In the genomic region with DNA sequence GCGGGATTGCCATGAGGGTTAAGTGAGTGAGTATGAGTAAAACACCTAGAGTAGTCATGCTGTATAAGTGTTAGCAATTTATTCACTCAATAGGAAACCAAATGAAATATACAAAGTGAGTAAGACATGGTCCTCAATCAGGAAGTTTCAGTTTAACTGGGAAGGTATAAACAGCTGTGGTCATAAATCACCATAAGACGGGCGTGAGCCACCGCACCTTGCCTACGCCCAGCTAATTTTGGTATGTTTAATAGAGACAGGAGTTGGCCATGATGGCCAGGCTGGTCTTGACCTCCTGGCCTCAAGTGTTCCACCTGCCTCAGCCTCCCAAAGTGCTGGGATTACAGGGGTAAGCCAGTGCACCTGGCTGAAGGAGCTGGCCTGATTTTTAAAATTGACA, we compare ENCODE assay signal across 2 cellular contexts.
TF ChIP-seq lines count a peak whose summit lies in the region.

No MANE protein-coding gene starts in this region.

TF ChIP-seq in K562, 482 proteins besides CTCF, POLR2A, EP300 and RAD21 (continued from another document):
- TF ChIP-seq, protein P1, sequence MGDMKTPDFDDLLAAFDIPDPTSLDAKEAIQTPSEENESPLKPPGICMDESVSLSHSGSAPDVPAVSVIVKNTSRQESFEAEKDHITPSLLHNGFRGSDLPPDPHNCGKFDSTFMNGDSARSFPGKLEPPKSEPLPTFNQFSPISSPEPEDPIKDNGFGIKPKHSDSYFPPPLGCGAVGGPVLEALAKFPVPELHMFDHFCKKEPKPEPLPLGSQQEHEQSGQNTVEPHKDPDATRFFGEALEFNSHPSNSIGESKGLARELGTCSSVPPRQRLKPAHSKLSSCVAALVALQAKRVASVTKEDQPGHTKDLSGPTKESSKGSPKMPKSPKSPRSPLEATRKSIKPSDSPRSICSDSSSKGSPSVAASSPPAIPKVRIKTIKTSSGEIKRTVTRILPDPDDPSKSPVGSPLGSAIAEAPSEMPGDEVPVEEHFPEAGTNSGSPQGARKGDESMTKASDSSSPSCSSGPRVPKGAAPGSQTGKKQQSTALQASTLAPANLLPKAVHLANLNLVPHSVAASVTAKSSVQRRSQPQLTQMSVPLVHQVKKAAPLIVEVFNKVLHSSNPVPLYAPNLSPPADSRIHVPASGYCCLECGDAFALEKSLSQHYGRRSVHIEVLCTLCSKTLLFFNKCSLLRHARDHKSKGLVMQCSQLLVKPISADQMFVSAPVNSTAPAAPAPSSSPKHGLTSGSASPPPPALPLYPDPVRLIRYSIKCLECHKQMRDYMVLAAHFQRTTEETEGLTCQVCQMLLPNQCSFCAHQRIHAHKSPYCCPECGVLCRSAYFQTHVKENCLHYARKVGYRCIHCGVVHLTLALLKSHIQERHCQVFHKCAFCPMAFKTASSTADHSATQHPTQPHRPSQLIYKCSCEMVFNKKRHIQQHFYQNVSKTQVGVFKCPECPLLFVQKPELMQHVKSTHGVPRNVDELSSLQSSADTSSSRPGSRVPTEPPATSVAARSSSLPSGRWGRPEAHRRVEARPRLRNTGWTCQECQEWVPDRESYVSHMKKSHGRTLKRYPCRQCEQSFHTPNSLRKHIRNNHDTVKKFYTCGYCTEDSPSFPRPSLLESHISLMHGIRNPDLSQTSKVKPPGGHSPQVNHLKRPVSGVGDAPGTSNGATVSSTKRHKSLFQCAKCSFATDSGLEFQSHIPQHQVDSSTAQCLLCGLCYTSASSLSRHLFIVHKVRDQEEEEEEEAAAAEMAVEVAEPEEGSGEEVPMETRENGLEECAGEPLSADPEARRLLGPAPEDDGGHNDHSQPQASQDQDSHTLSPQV (IDR thresholded peaks at IDR 0.05) = no peak
- TF ChIP-seq KDM1A (IDR thresholded peaks at IDR 0.05) (no peak), MEIS2 (IDR thresholded peaks at IDR 0.05; ENCODE audit: partially characterized antibody) (peak; percentile 60), JUNB (CRISPR knock-in tag; conservative IDR thresholded peaks at IDR 0.05) (no peak), PKNOX1 (IDR thresholded peaks at IDR 0.05) (peak; percentile 73)
- TF ChIP-seq, protein P2, sequence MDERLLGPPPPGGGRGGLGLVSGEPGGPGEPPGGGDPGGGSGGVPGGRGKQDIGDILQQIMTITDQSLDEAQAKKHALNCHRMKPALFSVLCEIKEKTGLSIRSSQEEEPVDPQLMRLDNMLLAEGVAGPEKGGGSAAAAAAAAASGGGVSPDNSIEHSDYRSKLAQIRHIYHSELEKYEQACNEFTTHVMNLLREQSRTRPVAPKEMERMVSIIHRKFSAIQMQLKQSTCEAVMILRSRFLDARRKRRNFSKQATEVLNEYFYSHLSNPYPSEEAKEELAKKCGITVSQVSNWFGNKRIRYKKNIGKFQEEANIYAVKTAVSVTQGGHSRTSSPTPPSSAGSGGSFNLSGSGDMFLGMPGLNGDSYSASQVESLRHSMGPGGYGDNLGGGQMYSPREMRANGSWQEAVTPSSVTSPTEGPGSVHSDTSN (CRISPR knock-in tag; IDR thresholded peaks at IDR 0.05; ENCODE audit: low read depth) = no peak
- TF ChIP-seq, protein P2 (tag; conservative IDR thresholded peaks at IDR 0.05; ENCODE audit: low read depth) = 0 out of 2 replicates have a peak, but pooled peaks have one; percentile 28

TF ChIP-seq in HEK293T, 16 proteins besides CTCF, POLR2A, EP300 and RAD21 (continued from another document):
- TF ChIP-seq PKNOX1 (IDR thresholded peaks at IDR 0.05) = no peak
